Comparison of ENCODE assay signal across 8 cellular contexts in the genomic region with DNA sequence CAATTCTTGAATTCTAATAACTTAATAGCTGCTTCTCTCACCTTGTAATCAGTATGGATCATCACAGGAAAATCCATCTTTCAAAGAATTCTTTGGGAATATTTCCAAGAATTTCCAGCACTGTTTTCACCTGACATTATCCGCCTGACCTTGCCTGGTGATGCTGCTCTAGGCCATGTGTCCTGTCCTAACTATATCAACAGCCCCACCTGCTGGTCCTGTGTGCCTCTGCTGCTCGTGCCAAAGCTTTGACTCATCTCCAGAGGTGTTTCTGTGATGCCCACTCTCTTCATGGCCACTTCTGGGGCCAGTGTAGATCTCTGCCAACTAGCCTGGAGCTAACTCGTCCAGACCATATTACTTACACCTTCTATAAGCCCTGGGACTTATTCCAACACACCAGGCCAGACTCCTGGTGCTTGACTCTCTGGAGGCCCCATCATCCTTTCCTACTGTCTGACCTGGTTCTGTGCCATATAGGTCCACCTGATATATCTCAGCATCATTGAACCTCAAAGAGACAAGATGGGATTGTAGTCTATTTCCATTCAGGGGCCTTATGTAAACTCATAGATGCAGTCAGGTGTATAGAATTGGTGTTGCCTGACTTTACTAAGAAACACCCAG.
DNase-seq lines count a peak whose midpoint lies in the region; ATAC-seq and TF ChIP-seq lines count a peak whose summit lies in the region.

No MANE protein-coding gene starts in this region.

- ATAC-seq in HG02642 (IDR thresholded peaks at IDR 0.05; ENCODE audit: poor library complexity, unreplicated experiment) = peak; percentile 74

- TF ChIP-seq CTCF in GM12874 (IDR thresholded peaks at IDR 0.05; ENCODE audit: insufficient read depth, low read depth, low read length) (peak; percentile 91), cardiac fibroblast (IDR thresholded peaks at IDR 0.05; ENCODE audit: low read depth, low read length) (peak; percentile 75)

- DNase-seq in NCI-H2029 treated with DMSO at 0.1 percent for 48 hours (lab: John Stamatoyannopoulos, UW) (peak; percentile 13), cardiac fibroblast (ENCODE audit: low read depth in 2 of 2) (peak; percentile 54 to 76), left kidney (ENCODE audit: low read depth, low spot score) (peak; percentile 83), GF-D8 (lab: John Stamatoyannopoulos, UW) (no peak)
- peak; percentile 18 for DNase-seq in activated CD4-positive, CD25-positive, alpha-beta regulatory T cell treated with anti-CD3 and anti-CD28 coated beads, Interleukin-2, amount 50 U/mL, for 16 hours (ENCODE audit: low read depth, low spot score)
- peak; percentile 25 for DNase-seq in stimulated activated CD8-positive, alpha-beta memory T cell treated with anti-CD3 and anti-CD28 coated beads, Interleukin-12 subunit alpha, Interleukin-12 subunit beta, amount 100 ng/mL, for 24 hours (ENCODE audit: extremely low read depth)

- H3K4me3 ChIP-seq in cardiac fibroblast (replicated peaks in 1 of 2; ENCODE audit: low read depth in 2 of 2, low read length in 2 of 2) = no peak overlapping the region
